22 cellular contexts compared by ENCODE assay signal in genomic region chr15:36478561-36478960, GRCh38.
DNase-seq lines count a peak whose midpoint lies in the region; ATAC-seq and TF ChIP-seq lines count a peak whose summit lies in the region.
"Had no signal": no experiment of that assay in that cellular context is flagged by ENCODE, and none has a peak within 500 bp of the region (broad histone marks: within the 10 kb centered on the region; RNA-seq: fewer than 3 reads in every experiment).

No MANE protein-coding gene starts in this region.

- 0 out of 2 replicates have a peak overlapping the region, but pooled peaks have one; percentile 26 for H2BK20ac ChIP-seq in IMR-90 (ENCODE audit: low read depth, low read length)

- H3K4ac ChIP-seq in IMR-90 (ENCODE audit: low read depth, low read length), result no peak overlapping the region

- H3K4me3 ChIP-seq in HUES48 (ENCODE audit: low read depth, low read length), result no peak overlapping the region
- H3K4me3 ChIP-seq in IMR-90 (ENCODE audit: insufficient read depth, low read depth, low read length), result no peak overlapping the region
- H3K4me3 ChIP-seq: BLaER1 treated with 17β-estradiol and CSF1 and Interleukin-3, amounts not matched to agents 10 nM and 100 nM; GM12878 had no signal

- POLR2A ChIA-PET in IMR-90 (lab: Charles Lee; ENCODE audit: unreplicated experiment), result interaction anchor here (0.7 kb wide), 1 partner anchor 103 kb away, joined by 3 read pairs; no protein-coding TSS in a partner anchor

- DNase-seq in COLO829 (ENCODE audit: low spot score) (peak; percentile 49), IMR-90 (no peak), foreskin melanocyte (peak; percentile 84), HuH-7 (ENCODE audit: low spot score) (no peak)
- DNase-seq: 8988T; AML-193; CD4-positive, alpha-beta T cell; CD8-positive, alpha-beta T cell; COR-L47; DMS 273 treated with DMSO at 0.1 percent for 48 hours; DMS153; DMS53; DMS79; DND-41; EL; GDM1 had no signal

- peak overlapping the region; percentile 3; the same call in 1 of the 2 replicates for H2BK120ac ChIP-seq in IMR-90 (ENCODE audit: low read depth, low read length)

- H3K27ac ChIP-seq in HUES48 (ENCODE audit: low read depth, low read length) (peak overlapping the region; percentile 64), IMR-90 (ENCODE audit: insufficient read depth, low read length) (no peak overlapping the region)
- H3K27ac ChIP-seq: BLaER1 treated with 17β-estradiol and CSF1 and Interleukin-3, amounts not matched to agents 10 nM and 100 nM; C4-2B had no signal

- H3K23ac ChIP-seq in IMR-90 (ENCODE audit: low read depth, low read length), result no peak overlapping the region

- peak overlapping the region; percentile 80; the same call in 1 of the 2 replicates for H4K5ac ChIP-seq in IMR-90 (ENCODE audit: low read depth, low read length)

- in situ Hi-C loops in IMR-90 (cut with MboI; ENCODE audit: low sequenced_read_pairs), result loop anchor here (25.0 kb wide), 1 partner anchor 941 kb away; the partner anchor contains the start of gene DPH6

- no peak overlapping the region for H4K91ac ChIP-seq in IMR-90 (ENCODE audit: insufficient read depth, low read depth, low read length)

- no peaks in the 10 kb centered on the region for H3K27me3 ChIP-seq in HUES48 (ENCODE audit: control insufficient read depth, insufficient read depth, low read length)
- H3K27me3 ChIP-seq in IMR-90 (ENCODE audit: control insufficient read depth, insufficient read depth, low read length), result no peaks in the 10 kb centered on the region
- H3K27me3 ChIP-seq: BLaER1 treated with 17β-estradiol and CSF1 and Interleukin-3, amounts not matched to agents 10 nM and 100 nM had no signal

- BruUV-seq in IMR-90 (replicated peaks; lab: Mats Ljungman, UMichigan), result no TSS peak

- no peaks in the 10 kb centered on the region; the same call in 1 of the 2 replicates for H3K9me1 ChIP-seq in IMR-90 (ENCODE audit: insufficient read depth, low read length)

- no peaks in the 10 kb centered on the region for H3K36me3 ChIP-seq in HUES48 (ENCODE audit: control insufficient read depth, insufficient read depth, low read length)
- no peaks in the 10 kb centered on the region for H3K36me3 ChIP-seq in IMR-90 (ENCODE audit: control insufficient read depth, insufficient read depth, low read length)
- H3K36me3 ChIP-seq: BLaER1 treated with 17β-estradiol and CSF1 and Interleukin-3, amounts not matched to agents 10 nM and 100 nM had no signal

- no peak overlapping the region for H3K14ac ChIP-seq in IMR-90 (replicated peaks; ENCODE audit: low read depth, low read length)

- H3K56ac ChIP-seq in IMR-90 (ENCODE audit: extremely low read depth, insufficient read depth, low read length), result no peak overlapping the region

- 100% methylated on average over 1 of the region's 2 CpGs; no CpG with 5 or more reads in 1 of the 2 experiments for WGBS in IMR-90 (ENCODE audit: extremely low coverage in 2 of 2, insufficient read length in 1 of 2), 2 experiments

- peak overlapping the region; percentile 62 for H2BK5ac ChIP-seq in IMR-90 (ENCODE audit: low read depth, low read length, poor library complexity, severe bottlenecking)

- no peak overlapping the region for H2AK5ac ChIP-seq in IMR-90 (ENCODE audit: low read depth, low read length)

- TF ChIP-seq CTCF in IMR-90 (conservative IDR thresholded peaks at IDR 0.05; ENCODE audit: low read depth, low read length), result no peak

- H4K8ac ChIP-seq in IMR-90 (ENCODE audit: low read depth in 2 of 2, low read length in 2 of 2), result no peak overlapping the region; a peak in 1 of 4 replicates

- ATAC-seq in IMR-90 (ENCODE audit: low read depth) (no peak), GM19397 (IDR thresholded peaks at IDR 0.05; ENCODE audit: unreplicated experiment) (no peak), GM18520 (IDR thresholded peaks at IDR 0.05; ENCODE audit: unreplicated experiment) (no peak)
- ATAC-seq: CD8-positive, alpha-beta T cell; GM12878 had no signal

- H3K9ac ChIP-seq in HUES48 (ENCODE audit: low read depth, low read length) (no peak overlapping the region), IMR-90 (ENCODE audit: low read depth, low read length) (no peak overlapping the region)
- H3K9ac ChIP-seq: BLaER1 treated with 17β-estradiol and CSF1 and Interleukin-3, amounts not matched to agents 10 nM and 100 nM had no signal

- no peaks in the 10 kb centered on the region for H3K9me3 ChIP-seq in HUES48 (ENCODE audit: control insufficient read depth, insufficient read depth, low read length)
- no peaks in the 10 kb centered on the region for H3K9me3 ChIP-seq in IMR-90 (ENCODE audit: control insufficient read depth, insufficient read depth, low read length)

- TF ChIP-seq RAD21 in IMR-90 (IDR thresholded peaks at IDR 0.05; ENCODE audit: low read length), result no peak

- intact Hi-C loops in IMR-90 (cut with micrococcal nuclease), result loop anchor here (10.0 kb wide), 1 partner anchor 954 kb away; no protein-coding TSS in a partner anchor

- no peak overlapping the region for H2AFZ ChIP-seq in IMR-90 (replicated peaks; ENCODE audit: low read length, poor library complexity)

- H3K4me1 ChIP-seq in HUES48 (ENCODE audit: control insufficient read depth, insufficient read depth, low read length) (peaks cover 14% of the 10 kb centered on the region), IMR-90 (ENCODE audit: control insufficient read depth, insufficient read depth, low read length) (peaks cover 3% of the 10 kb centered on the region; the same call in 1 of the 2 replicates)
- H3K4me1 ChIP-seq: BLaER1 treated with 17β-estradiol and CSF1 and Interleukin-3, amounts not matched to agents 10 nM and 100 nM had no signal

- H3K79me1 ChIP-seq in IMR-90 (ENCODE audit: low read depth in 1 of 2, low read length in 2 of 2), result no peaks in the 10 kb centered on the region

- no peak overlapping the region for H2AK9ac ChIP-seq in IMR-90 (replicated peaks; ENCODE audit: low read depth, low read length, poor library complexity)

- no peak for TF ChIP-seq POLR2A in IMR-90 (IDR thresholded peaks at IDR 0.05; ENCODE audit: low read depth, low read length)

- peak overlapping the region; percentile 82; the same call in 1 of the 2 replicates for H3K18ac ChIP-seq in IMR-90 (ENCODE audit: low read depth, low read length)

- CTCF ChIA-PET in IMR-90 (lab: Yijun Ruan, JAX), result interaction anchor here (1.2 kb wide), 1 partner anchor 46 kb away, joined by 3 read pairs; no protein-coding TSS in a partner anchor

- dilution Hi-C loops in IMR-90 (cut with HindIII; ENCODE audit: low sequenced_read_pairs, unreplicated experiment), result no loop called here

- no peak overlapping the region for H3K4me2 ChIP-seq in IMR-90 (ENCODE audit: low read depth, low read length)
- H3K4me2 ChIP-seq: BLaER1 treated with 17β-estradiol and CSF1 and Interleukin-3, amounts not matched to agents 10 nM and 100 nM had no signal

- H4K20me1 ChIP-seq in IMR-90 (ENCODE audit: insufficient read depth, low read length), result no peaks in the 10 kb centered on the region
- H4K20me1 ChIP-seq: BLaER1 treated with 17β-estradiol and CSF1 and Interleukin-3, amounts not matched to agents 10 nM and 100 nM had no signal

- H2BK15ac ChIP-seq in IMR-90 (ENCODE audit: low read depth, low read length), result no peak overlapping the region

TF ChIP-seq in IMR-90, 13 proteins besides CTCF, POLR2A, EP300 and RAD21:
- TF ChIP-seq, protein P1, sequence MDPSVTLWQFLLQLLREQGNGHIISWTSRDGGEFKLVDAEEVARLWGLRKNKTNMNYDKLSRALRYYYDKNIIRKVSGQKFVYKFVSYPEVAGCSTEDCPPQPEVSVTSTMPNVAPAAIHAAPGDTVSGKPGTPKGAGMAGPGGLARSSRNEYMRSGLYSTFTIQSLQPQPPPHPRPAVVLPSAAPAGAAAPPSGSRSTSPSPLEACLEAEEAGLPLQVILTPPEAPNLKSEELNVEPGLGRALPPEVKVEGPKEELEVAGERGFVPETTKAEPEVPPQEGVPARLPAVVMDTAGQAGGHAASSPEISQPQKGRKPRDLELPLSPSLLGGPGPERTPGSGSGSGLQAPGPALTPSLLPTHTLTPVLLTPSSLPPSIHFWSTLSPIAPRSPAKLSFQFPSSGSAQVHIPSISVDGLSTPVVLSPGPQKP (IDR thresholded peaks at IDR 0.05; ENCODE audit: borderline replicate concordance, low read depth, low read length), result no peak
- TF ChIP-seq CEBPB (IDR thresholded peaks at IDR 0.05; ENCODE audit: low read depth, low read length), result no peak
- TF ChIP-seq FOS (IDR thresholded peaks at IDR 0.05; ENCODE audit: low read depth, low read length), result no peak
- no peak for TF ChIP-seq SMC3 (IDR thresholded peaks at IDR 0.05; ENCODE audit: low read depth, low read length)
- no peak for TF ChIP-seq MXI1 (IDR thresholded peaks at IDR 0.05; ENCODE audit: borderline replicate concordance, low read depth, low read length)
- no peak for TF ChIP-seq MAFK (IDR thresholded peaks at IDR 0.05; ENCODE audit: low read depth, low read length)
- TF ChIP-seq MAZ (IDR thresholded peaks at IDR 0.05; ENCODE audit: borderline replicate concordance, low read depth, low read length), result no peak
- TF ChIP-seq CHD1 (IDR thresholded peaks at IDR 0.05; ENCODE audit: low read depth, low read length), result no peak
- no peak for TF ChIP-seq NFE2L2 (IDR thresholded peaks at IDR 0.05; ENCODE audit: low read depth, low read length)
- TF ChIP-seq, protein P2, sequence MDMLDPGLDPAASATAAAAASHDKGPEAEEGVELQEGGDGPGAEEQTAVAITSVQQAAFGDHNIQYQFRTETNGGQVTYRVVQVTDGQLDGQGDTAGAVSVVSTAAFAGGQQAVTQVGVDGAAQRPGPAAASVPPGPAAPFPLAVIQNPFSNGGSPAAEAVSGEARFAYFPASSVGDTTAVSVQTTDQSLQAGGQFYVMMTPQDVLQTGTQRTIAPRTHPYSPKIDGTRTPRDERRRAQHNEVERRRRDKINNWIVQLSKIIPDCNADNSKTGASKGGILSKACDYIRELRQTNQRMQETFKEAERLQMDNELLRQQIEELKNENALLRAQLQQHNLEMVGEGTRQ (IDR thresholded peaks at IDR 0.05; ENCODE audit: low read depth, low read length), result no peak
- TF ChIP-seq RCOR1 (IDR thresholded peaks at IDR 0.05; ENCODE audit: insufficient replicate concordance, low read length), result no peak
- TF ChIP-seq RFX5 (IDR thresholded peaks at IDR 0.05; ENCODE audit: low read depth, low read length), result no peak
- no peak for TF ChIP-seq BHLHE40 (IDR thresholded peaks at IDR 0.05; ENCODE audit: low read depth, low read length)

Comparison
In these comparisons a context has a peak if more than half of its experiments do, and no peak if none do; other contexts are left out.
1. DNase-seq: peak in COLO829 (single experiment) and foreskin melanocyte (single experiment); none in IMR-90 (single experiment) and HuH-7 (single experiment).